Comparison of ENCODE assay signal across 1 cellular context in the genomic region with DNA sequence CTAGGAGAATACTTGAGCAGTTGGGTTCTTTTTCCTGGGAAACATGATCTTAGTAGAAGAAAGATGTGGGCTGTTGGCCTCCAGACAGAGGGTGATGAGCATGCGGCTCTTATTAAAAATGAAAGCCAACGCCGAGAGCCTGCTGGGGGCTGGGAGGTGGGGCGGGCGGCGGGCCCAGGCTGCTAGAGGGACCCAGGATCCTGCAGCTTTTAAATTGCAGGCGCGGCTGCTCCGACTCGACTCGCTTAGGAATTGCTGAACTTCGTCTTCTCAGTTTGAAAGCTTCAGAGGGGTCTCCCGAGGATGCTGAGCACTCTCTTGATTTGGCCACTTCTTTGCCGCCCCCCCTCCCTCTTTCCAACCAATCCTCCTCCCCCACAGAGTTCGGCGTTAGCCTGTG.
TF ChIP-seq lines count a peak whose summit lies in the region.

No MANE protein-coding gene starts in this region.

TF ChIP-seq in HepG2, 621 proteins besides CTCF, POLR2A, EP300 and RAD21:
- TF ChIP-seq RORA (CRISPR knock-in tag; IDR thresholded peaks at IDR 0.05) (no peak), ZNF207 (IDR thresholded peaks at IDR 0.05; ENCODE audit: borderline replicate concordance) (no peak), REXO4 (CRISPR knock-in tag; IDR thresholded peaks at IDR 0.05; ENCODE audit: borderline replicate concordance) (no peak), HNRNPLL (IDR thresholded peaks at IDR 0.05; ENCODE audit: low read depth, low read length, poor library complexity, severe bottlenecking) (no peak), NFIB (CRISPR knock-in tag; IDR thresholded peaks at IDR 0.05; ENCODE audit: borderline replicate concordance) (no peak), ZNF629 (CRISPR knock-in tag; conservative IDR thresholded peaks at IDR 0.05) (no peak), YEATS4 (CRISPR knock-in tag; IDR thresholded peaks at IDR 0.05; ENCODE audit: borderline replicate concordance) (0 out of 2 replicates have a peak, but pooled peaks have one; percentile 1), RAD51 (IDR thresholded peaks at IDR 0.05; ENCODE audit: borderline replicate concordance) (no peak)
- TF ChIP-seq, protein P1, sequence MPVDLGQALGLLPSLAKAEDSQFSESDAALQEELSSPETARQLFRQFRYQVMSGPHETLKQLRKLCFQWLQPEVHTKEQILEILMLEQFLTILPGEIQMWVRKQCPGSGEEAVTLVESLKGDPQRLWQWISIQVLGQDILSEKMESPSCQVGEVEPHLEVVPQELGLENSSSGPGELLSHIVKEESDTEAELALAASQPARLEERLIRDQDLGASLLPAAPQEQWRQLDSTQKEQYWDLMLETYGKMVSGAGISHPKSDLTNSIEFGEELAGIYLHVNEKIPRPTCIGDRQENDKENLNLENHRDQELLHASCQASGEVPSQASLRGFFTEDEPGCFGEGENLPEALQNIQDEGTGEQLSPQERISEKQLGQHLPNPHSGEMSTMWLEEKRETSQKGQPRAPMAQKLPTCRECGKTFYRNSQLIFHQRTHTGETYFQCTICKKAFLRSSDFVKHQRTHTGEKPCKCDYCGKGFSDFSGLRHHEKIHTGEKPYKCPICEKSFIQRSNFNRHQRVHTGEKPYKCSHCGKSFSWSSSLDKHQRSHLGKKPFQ (CRISPR knock-in tag; IDR thresholded peaks at IDR 0.05; ENCODE audit: insufficient replicate concordance) = no peak
- TF ChIP-seq, protein P2, sequence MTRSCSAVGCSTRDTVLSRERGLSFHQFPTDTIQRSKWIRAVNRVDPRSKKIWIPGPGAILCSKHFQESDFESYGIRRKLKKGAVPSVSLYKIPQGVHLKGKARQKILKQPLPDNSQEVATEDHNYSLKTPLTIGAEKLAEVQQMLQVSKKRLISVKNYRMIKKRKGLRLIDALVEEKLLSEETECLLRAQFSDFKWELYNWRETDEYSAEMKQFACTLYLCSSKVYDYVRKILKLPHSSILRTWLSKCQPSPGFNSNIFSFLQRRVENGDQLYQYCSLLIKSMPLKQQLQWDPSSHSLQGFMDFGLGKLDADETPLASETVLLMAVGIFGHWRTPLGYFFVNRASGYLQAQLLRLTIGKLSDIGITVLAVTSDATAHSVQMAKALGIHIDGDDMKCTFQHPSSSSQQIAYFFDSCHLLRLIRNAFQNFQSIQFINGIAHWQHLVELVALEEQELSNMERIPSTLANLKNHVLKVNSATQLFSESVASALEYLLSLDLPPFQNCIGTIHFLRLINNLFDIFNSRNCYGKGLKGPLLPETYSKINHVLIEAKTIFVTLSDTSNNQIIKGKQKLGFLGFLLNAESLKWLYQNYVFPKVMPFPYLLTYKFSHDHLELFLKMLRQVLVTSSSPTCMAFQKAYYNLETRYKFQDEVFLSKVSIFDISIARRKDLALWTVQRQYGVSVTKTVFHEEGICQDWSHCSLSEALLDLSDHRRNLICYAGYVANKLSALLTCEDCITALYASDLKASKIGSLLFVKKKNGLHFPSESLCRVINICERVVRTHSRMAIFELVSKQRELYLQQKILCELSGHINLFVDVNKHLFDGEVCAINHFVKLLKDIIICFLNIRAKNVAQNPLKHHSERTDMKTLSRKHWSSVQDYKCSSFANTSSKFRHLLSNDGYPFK (CRISPR knock-in tag; IDR thresholded peaks at IDR 0.05; ENCODE audit: borderline replicate concordance) = no peak
- TF ChIP-seq, protein P3, sequence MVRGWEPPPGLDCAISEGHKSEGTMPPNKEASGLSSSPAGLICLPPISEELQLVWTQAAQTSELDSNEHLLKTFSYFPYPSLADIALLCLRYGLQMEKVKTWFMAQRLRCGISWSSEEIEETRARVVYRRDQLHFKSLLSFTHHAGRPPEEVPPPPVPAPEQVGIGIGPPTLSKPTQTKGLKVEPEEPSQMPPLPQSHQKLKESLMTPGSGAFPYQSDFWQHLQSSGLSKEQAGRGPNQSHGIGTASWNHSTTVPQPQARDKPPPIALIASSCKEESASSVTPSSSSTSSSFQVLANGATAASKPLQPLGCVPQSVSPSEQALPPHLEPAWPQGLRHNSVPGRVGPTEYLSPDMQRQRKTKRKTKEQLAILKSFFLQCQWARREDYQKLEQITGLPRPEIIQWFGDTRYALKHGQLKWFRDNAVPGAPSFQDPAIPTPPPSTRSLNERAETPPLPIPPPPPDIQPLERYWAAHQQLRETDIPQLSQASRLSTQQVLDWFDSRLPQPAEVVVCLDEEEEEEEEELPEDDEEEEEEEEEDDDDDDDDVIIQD (CRISPR knock-in tag; IDR thresholded peaks at IDR 0.05; ENCODE audit: low read depth) = no peak
- TF ChIP-seq, protein P4, sequence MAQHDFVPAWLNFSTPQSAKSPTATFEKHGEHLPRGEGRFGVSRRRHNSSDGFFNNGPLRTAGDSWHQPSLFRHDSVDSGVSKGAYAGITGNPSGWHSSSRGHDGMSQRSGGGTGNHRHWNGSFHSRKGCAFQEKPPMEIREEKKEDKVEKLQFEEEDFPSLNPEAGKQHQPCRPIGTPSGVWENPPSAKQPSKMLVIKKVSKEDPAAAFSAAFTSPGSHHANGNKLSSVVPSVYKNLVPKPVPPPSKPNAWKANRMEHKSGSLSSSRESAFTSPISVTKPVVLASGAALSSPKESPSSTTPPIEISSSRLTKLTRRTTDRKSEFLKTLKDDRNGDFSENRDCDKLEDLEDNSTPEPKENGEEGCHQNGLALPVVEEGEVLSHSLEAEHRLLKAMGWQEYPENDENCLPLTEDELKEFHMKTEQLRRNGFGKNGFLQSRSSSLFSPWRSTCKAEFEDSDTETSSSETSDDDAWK (CRISPR knock-in tag; IDR thresholded peaks at IDR 0.05) = no peak
- TF ChIP-seq, protein P5, sequence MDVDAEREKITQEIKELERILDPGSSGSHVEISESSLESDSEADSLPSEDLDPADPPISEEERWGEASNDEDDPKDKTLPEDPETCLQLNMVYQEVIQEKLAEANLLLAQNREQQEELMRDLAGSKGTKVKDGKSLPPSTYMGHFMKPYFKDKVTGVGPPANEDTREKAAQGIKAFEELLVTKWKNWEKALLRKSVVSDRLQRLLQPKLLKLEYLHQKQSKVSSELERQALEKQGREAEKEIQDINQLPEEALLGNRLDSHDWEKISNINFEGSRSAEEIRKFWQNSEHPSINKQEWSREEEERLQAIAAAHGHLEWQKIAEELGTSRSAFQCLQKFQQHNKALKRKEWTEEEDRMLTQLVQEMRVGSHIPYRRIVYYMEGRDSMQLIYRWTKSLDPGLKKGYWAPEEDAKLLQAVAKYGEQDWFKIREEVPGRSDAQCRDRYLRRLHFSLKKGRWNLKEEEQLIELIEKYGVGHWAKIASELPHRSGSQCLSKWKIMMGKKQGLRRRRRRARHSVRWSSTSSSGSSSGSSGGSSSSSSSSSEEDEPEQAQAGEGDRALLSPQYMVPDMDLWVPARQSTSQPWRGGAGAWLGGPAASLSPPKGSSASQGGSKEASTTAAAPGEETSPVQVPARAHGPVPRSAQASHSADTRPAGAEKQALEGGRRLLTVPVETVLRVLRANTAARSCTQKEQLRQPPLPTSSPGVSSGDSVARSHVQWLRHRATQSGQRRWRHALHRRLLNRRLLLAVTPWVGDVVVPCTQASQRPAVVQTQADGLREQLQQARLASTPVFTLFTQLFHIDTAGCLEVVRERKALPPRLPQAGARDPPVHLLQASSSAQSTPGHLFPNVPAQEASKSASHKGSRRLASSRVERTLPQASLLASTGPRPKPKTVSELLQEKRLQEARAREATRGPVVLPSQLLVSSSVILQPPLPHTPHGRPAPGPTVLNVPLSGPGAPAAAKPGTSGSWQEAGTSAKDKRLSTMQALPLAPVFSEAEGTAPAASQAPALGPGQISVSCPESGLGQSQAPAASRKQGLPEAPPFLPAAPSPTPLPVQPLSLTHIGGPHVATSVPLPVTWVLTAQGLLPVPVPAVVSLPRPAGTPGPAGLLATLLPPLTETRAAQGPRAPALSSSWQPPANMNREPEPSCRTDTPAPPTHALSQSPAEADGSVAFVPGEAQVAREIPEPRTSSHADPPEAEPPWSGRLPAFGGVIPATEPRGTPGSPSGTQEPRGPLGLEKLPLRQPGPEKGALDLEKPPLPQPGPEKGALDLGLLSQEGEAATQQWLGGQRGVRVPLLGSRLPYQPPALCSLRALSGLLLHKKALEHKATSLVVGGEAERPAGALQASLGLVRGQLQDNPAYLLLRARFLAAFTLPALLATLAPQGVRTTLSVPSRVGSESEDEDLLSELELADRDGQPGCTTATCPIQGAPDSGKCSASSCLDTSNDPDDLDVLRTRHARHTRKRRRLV (CRISPR knock-in tag; IDR thresholded peaks at IDR 0.05) = 0 out of 2 replicates have a peak, but pooled peaks have one; percentile 32
TF ChIP-seq in HepG2: peak in this region for 2.
